18 cellular contexts compared by ENCODE assay signal in the genomic region with DNA sequence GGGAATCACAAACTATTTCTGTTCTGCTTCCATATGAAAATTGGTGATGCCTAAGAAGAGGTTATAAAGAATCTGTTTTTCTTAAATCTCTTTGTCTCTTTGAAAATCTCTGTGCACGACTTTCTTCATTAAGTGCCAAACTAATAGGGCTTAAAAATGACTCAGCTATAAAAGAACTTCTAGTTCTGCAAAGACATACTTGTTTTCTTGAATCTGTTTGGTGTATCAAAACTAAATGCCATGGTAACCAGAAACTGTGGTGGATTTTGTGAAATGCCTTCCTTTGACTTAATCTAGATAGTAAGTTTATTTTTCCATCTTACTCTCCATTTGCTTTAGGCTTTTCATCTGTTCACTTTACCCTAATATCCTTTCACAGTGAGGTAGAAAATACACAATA.
DNase-seq lines count a peak whose midpoint lies in the region; ATAC-seq, FAIRE-seq and TF ChIP-seq lines count a peak whose summit lies in the region.
"Had no signal": no experiment of that assay in that cellular context is flagged by ENCODE, and none has a peak within 500 bp of the region (broad histone marks: within the 10 kb centered on the region; RNA-seq: fewer than 3 reads in every experiment).

No MANE protein-coding gene starts in this region.

- H3K4me2 ChIP-seq in astrocyte (ENCODE audit: low read length): no peak overlapping the region
- H3K4me2 ChIP-seq in smooth muscle cell: no peak overlapping the region

- no peak overlapping the region for H3K27ac ChIP-seq in astrocyte (ENCODE audit: low read depth, low read length)
- peak overlapping the region; percentile 20 for H3K27ac ChIP-seq in smooth muscle cell (ENCODE audit: low read depth)
- H3K27ac ChIP-seq: 22Rv1 had no signal

- H3K36me3 ChIP-seq in astrocyte (ENCODE audit: insufficient read depth, low read length) (no peaks in the 10 kb centered on the region), smooth muscle cell (ENCODE audit: low read depth) (no peaks in the 10 kb centered on the region)

- H3K79me2 ChIP-seq in astrocyte (ENCODE audit: insufficient read depth, low read length): no peaks in the 10 kb centered on the region
- no peaks in the 10 kb centered on the region for H3K79me2 ChIP-seq in smooth muscle cell (ENCODE audit: low read depth)

- no peak overlapping the region for H3K4me3 Mint-ChIP-seq in astrocyte (ENCODE audit: unreplicated experiment)
- no peak overlapping the region for H3K4me3 Mint-ChIP-seq in stimulated activated naive B cell treated with anti-CD40 and anti-IgM and Interleukin-4, amounts not matched to agents 10 μg/mL and 1 μg/mL and 100 μg/mL, for 72 hours
- H3K4me3 Mint-ChIP-seq: activated CD4-positive, alpha-beta memory T cell treated with anti-CD3 and anti-CD28 coated beads, Interleukin-2, amount 10 ng/mL, durations not matched to agents 7 days and 5 days; central memory CD8-positive, alpha-beta T cell; neural crest cell had no signal

- H3F3A ChIP-seq in smooth muscle cell (ENCODE audit: low read depth): no peaks in the 10 kb centered on the region

- H3K9me3 ChIP-seq in astrocyte (ENCODE audit: insufficient read depth, low read depth, low read length) (no peaks in the 10 kb centered on the region), smooth muscle cell (replicated peaks; ENCODE audit: low read depth) (no peaks in the 10 kb centered on the region)

- peak; percentile 60 for DNase-seq in NOMO-1 treated with DMSO at 0.1 percent for 48 hours (lab: John Stamatoyannopoulos, UW; ENCODE audit: unreplicated experiment)
- no peak for DNase-seq in NOMO-1 treated with dmso at 0.1 percent for 144 hours (lab: John Stamatoyannopoulos, UW; ENCODE audit: unreplicated experiment)
- DNase-seq in astrocyte (ENCODE audit: low read depth): peak; percentile 69
- DNase-seq in fibroblast of villous mesenchyme (ENCODE audit: low read depth): peak; percentile 51
- DNase-seq in smooth muscle cell (lab: John Stamatoyannopoulos, UW; ENCODE audit: unreplicated experiment): no peak
- DNase-seq in stimulated activated naive B cell treated with anti-CD40 and anti-IgM and Interleukin-4, amounts not matched to agents 10 μg/mL and 1 μg/mL and 100 μg/mL, for 72 hours: no peak
- DNase-seq: activated CD4-positive, alpha-beta memory T cell treated with anti-CD3 and anti-CD28 coated beads, Interleukin-2, amount 10 ng/mL, durations not matched to agents 7 days and 5 days; H7; NCI-H1092 treated with DMSO at 0.1 percent for 48 hours; stimulated activated naive CD4-positive, alpha-beta T cell had no signal

- H2AFZ ChIP-seq in astrocyte (ENCODE audit: low read depth, low read length) (no peak overlapping the region), smooth muscle cell (ENCODE audit: low read depth) (no peak overlapping the region)

- H4K20me1 ChIP-seq in astrocyte (ENCODE audit: insufficient read depth, low read length) (no peaks in the 10 kb centered on the region), smooth muscle cell (ENCODE audit: low read depth) (no peaks in the 10 kb centered on the region)

- H3K9me3 Mint-ChIP-seq in astrocyte (ENCODE audit: unreplicated experiment): no peaks in the 10 kb centered on the region
- no peaks in the 10 kb centered on the region for H3K9me3 Mint-ChIP-seq in stimulated activated naive B cell treated with anti-CD40 and anti-IgM and Interleukin-4, amounts not matched to agents 10 μg/mL and 1 μg/mL and 100 μg/mL, for 72 hours
- H3K9me3 Mint-ChIP-seq: activated CD4-positive, alpha-beta memory T cell treated with anti-CD3 and anti-CD28 coated beads, Interleukin-2, amount 10 ng/mL, durations not matched to agents 7 days and 5 days; activated T-helper 2 cell treated with anti-CD3 and anti-CD28 coated beads, Interferon-gamma antibody, Interleukin-2, Interleukin-4, amounts not matched to agents 10 μg/mL and 5 μg/mL and 100 μg/mL, durations not matched to agents 14 hours and 24 hours and 36 hours; central memory CD8-positive, alpha-beta T cell; neural crest cell had no signal

- TF ChIP-seq CTCF in astrocyte (IDR thresholded peaks at IDR 0.05; ENCODE audit: insufficient read depth, low read depth, low read length) (no peak), fibroblast of villous mesenchyme (IDR thresholded peaks at IDR 0.05; ENCODE audit: insufficient read depth, low read depth, low read length) (no peak), smooth muscle cell (IDR thresholded peaks at IDR 0.05; ENCODE audit: borderline replicate concordance, insufficient read depth, poor library complexity, severe bottlenecking) (no peak)

- no peak overlapping the region for H3K27ac Mint-ChIP-seq in astrocyte (ENCODE audit: unreplicated experiment)
- H3K27ac Mint-ChIP-seq in stimulated activated naive B cell treated with anti-CD40 and anti-IgM and Interleukin-4, amounts not matched to agents 10 μg/mL and 1 μg/mL and 100 μg/mL, for 72 hours: no peak overlapping the region
- H3K27ac Mint-ChIP-seq: activated CD4-positive, alpha-beta memory T cell treated with anti-CD3 and anti-CD28 coated beads, Interleukin-2, amount 10 ng/mL, durations not matched to agents 7 days and 5 days; activated T-helper 2 cell treated with anti-CD3 and anti-CD28 coated beads, Interferon-gamma antibody, Interleukin-2, Interleukin-4, amounts not matched to agents 10 μg/mL and 5 μg/mL and 100 μg/mL, durations not matched to agents 14 hours and 24 hours and 36 hours had no signal

- ATAC-seq in stimulated activated naive B cell treated with anti-CD40 and anti-IgM and Interleukin-4, amounts not matched to agents 10 μg/mL and 1 μg/mL and 100 μg/mL, for 72 hours (replicated peaks): no peak
- ATAC-seq in GM18502 (IDR thresholded peaks at IDR 0.05; ENCODE audit: poor library complexity, unreplicated experiment) (no peak), HG02870 (IDR thresholded peaks at IDR 0.05; ENCODE audit: unreplicated experiment) (no peak)

- H3K9ac ChIP-seq in astrocyte (ENCODE audit: low read length) (no peak overlapping the region), smooth muscle cell (ENCODE audit: low read depth) (no peak overlapping the region)

- H3K27me3 ChIP-seq in astrocyte (ENCODE audit: insufficient read depth, low read length) (no peaks in the 10 kb centered on the region), smooth muscle cell (ENCODE audit: low read depth) (no peaks in the 10 kb centered on the region)

- no peak overlapping the region for H3K4me3 ChIP-seq in astrocyte (ENCODE audit: insufficient read depth, low read depth, low read length)
- no peak overlapping the region for H3K4me3 ChIP-seq in fibroblast of villous mesenchyme (ENCODE audit: low read depth, low read length)
- no peak overlapping the region for H3K4me3 ChIP-seq in smooth muscle cell

- H3K27me3 Mint-ChIP-seq in astrocyte (ENCODE audit: low read depth, unreplicated experiment): no peaks in the 10 kb centered on the region
- no peaks in the 10 kb centered on the region for H3K27me3 Mint-ChIP-seq in stimulated activated naive B cell treated with anti-CD40 and anti-IgM and Interleukin-4, amounts not matched to agents 10 μg/mL and 1 μg/mL and 100 μg/mL, for 72 hours
- H3K27me3 Mint-ChIP-seq: central memory CD8-positive, alpha-beta T cell had no signal

- peaks cover 6% of the 10 kb centered on the region for H3K36me3 Mint-ChIP-seq in astrocyte (ENCODE audit: low read depth, unreplicated experiment)
- H3K36me3 Mint-ChIP-seq in stimulated activated naive B cell treated with anti-CD40 and anti-IgM and Interleukin-4, amounts not matched to agents 10 μg/mL and 1 μg/mL and 100 μg/mL, for 72 hours: no peaks in the 10 kb centered on the region

- H3K4me1 ChIP-seq in astrocyte (ENCODE audit: insufficient read depth, low read length) (no peaks in the 10 kb centered on the region), smooth muscle cell (ENCODE audit: low read depth) (no peaks in the 10 kb centered on the region)

- WGBS in smooth muscle cell (ENCODE audit: low lambda C conversion rate): 38% methylated on average over 1 of the region's 1 CpG

- H3K4me1 Mint-ChIP-seq in astrocyte (ENCODE audit: low read depth, unreplicated experiment): no peaks in the 10 kb centered on the region
- no peaks in the 10 kb centered on the region for H3K4me1 Mint-ChIP-seq in stimulated activated naive B cell treated with anti-CD40 and anti-IgM and Interleukin-4, amounts not matched to agents 10 μg/mL and 1 μg/mL and 100 μg/mL, for 72 hours
- H3K4me1 Mint-ChIP-seq: activated CD4-positive, alpha-beta memory T cell treated with anti-CD3 and anti-CD28 coated beads, Interleukin-2, amount 10 ng/mL, durations not matched to agents 7 days and 5 days; central memory CD8-positive, alpha-beta T cell had no signal

- no peak for FAIRE-seq in astrocyte (lab: Jason Lieb, UNC)
- FAIRE-seq: endothelial cell of umbilical vein, urothelium cell line had no signal

Comparison
In these comparisons a context has a peak if more than half of its experiments do, and no peak if none do; other contexts are left out.
1. DNase-seq: peak in NOMO-1 treated with DMSO at 0.1 percent for 48 hours (single experiment), astrocyte (single experiment) and fibroblast of villous mesenchyme (single experiment); none in NOMO-1 treated with dmso at 0.1 percent for 144 hours (single experiment), smooth muscle cell (single experiment) and stimulated activated naive B cell treated with anti-CD40 and anti-IgM and Interleukin-4, amounts not matched to agents 10 μg/mL and 1 μg/mL and 100 μg/mL, for 72 hours (single experiment).